In genomic region chr20:4050581-4050980, GRCh38 we compare ENCODE assay signal across 21 cellular contexts.
"Had no signal": no experiment of that assay in that cellular context is flagged by ENCODE, and none has a peak within 500 bp of the region (broad histone marks: within the 10 kb centered on the region; RNA-seq: fewer than 3 reads in every experiment).

No MANE protein-coding gene starts in this region.

- H3K4me1 ChIP-seq: gastroesophageal sphincter, tibial nerve had no signal

- H3K27ac ChIP-seq: brain microvascular endothelial cell, gastroesophageal sphincter, tibial nerve had no signal

- H3K9me3 Mint-ChIP-seq: activated naive CD4-positive, alpha-beta T cell treated with anti-CD3 and anti-CD28 coated beads, Interleukin-2, amount 10 ng/mL, durations not matched to agents 7 days and 5 days; activated naive CD8-positive, alpha-beta T cell treated with anti-CD3 and anti-CD28 coated beads, Interleukin-2, amount 50 U/mL, for 24 hours; activated T-cell treated with anti-CD3 and anti-CD28 coated beads, Interleukin-2, amount 50 U/mL, for 24 hours had no signal

- H3K27me3 Mint-ChIP-seq: activated T-cell treated with anti-CD3 and anti-CD28 coated beads, Interleukin-2, amount 50 U/mL, for 24 hours had no signal

- H3K9me3 ChIP-seq: gastroesophageal sphincter, tibial nerve had no signal

- H3K27ac Mint-ChIP-seq: activated CD4-positive, alpha-beta T cell treated with anti-CD3 and anti-CD28 coated beads, Interleukin-2, amount 10 ng/mL, durations not matched to agents 7 days and 5 days; activated CD8-positive, alpha-beta T cell treated with anti-CD3 and anti-CD28 coated beads, Interleukin-2, amount 10 ng/mL, durations not matched to agents 7 days and 5 days; activated naive CD4-positive, alpha-beta T cell treated with anti-CD3 and anti-CD28 coated beads, Interleukin-2, amount 10 ng/mL, durations not matched to agents 7 days and 5 days; activated naive CD8-positive, alpha-beta T cell treated with anti-CD3 and anti-CD28 coated beads, Interleukin-2, amount 50 U/mL, for 24 hours; activated T-cell treated with anti-CD3 and anti-CD28 coated beads, Interleukin-2, amount 50 U/mL, for 24 hours had no signal

- H3K36me3 Mint-ChIP-seq: activated naive CD4-positive, alpha-beta T cell treated with anti-CD3 and anti-CD28 coated beads, Interleukin-2, amount 10 ng/mL, durations not matched to agents 7 days and 5 days had no signal

- DNase-seq: activated CD4-positive, alpha-beta T cell treated with anti-CD3 and anti-CD28 coated beads, Interleukin-2, amount 10 ng/mL, durations not matched to agents 7 days and 5 days; activated CD8-positive, alpha-beta T cell treated with anti-CD3 and anti-CD28 coated beads, Interleukin-2, amount 10 ng/mL, durations not matched to agents 7 days and 5 days; activated effector memory CD4-positive, alpha-beta T cell treated with Interleukin-2 at 50 U/mL for 16 hours; activated naive CD4-positive, alpha-beta T cell treated with anti-CD3 and anti-CD28 coated beads, Interleukin-2, amount 10 ng/mL, durations not matched to agents 7 days and 5 days; activated naive CD8-positive, alpha-beta T cell treated with anti-CD3 and anti-CD28 coated beads, Interleukin-2, amount 50 U/mL, for 24 hours; activated T-cell treated with anti-CD3 and anti-CD28 coated beads, Interleukin-2, amount 50 U/mL, for 24 hours; anterior cingulate cortex; brain microvascular endothelial cell; cerebellar nuclear complex; cortex of kidney; left cardiac atrium; occipital lobe; stimulated activated CD4-positive, alpha-beta T cell treated with anti-CD3 and anti-CD28 coated beads, Interleukin-12 subunit alpha, Interleukin-12 subunit beta, amount 100 ng/mL, for 4 hours; stimulated activated CD4-positive, alpha-beta T cell treated with anti-CD3 and anti-CD28 coated beads, Interleukin-1b, Interleukin-23, amount 100 ng/mL, for 48 hours; stimulated activated naive CD8-positive, alpha-beta T cell treated with anti-CD3 and anti-CD28 coated beads, Interleukin-15, Interleukin-2, amounts not matched to agents 100 U/mL and 50 U/mL, for 24 hours; T-helper 1 cell; T1000 had no signal

- H3K4me1 Mint-ChIP-seq: activated CD4-positive, alpha-beta T cell treated with anti-CD3 and anti-CD28 coated beads, Interleukin-2, amount 10 ng/mL, durations not matched to agents 7 days and 5 days; activated naive CD4-positive, alpha-beta T cell treated with anti-CD3 and anti-CD28 coated beads, Interleukin-2, amount 10 ng/mL, durations not matched to agents 7 days and 5 days; activated naive CD8-positive, alpha-beta T cell treated with anti-CD3 and anti-CD28 coated beads, Interleukin-2, amount 50 U/mL, for 24 hours had no signal

- H3K4me3 Mint-ChIP-seq: activated CD4-positive, alpha-beta T cell treated with anti-CD3 and anti-CD28 coated beads, Interleukin-2, amount 10 ng/mL, durations not matched to agents 7 days and 5 days; activated CD8-positive, alpha-beta T cell treated with anti-CD3 and anti-CD28 coated beads, Interleukin-2, amount 10 ng/mL, durations not matched to agents 7 days and 5 days; activated naive CD4-positive, alpha-beta T cell treated with anti-CD3 and anti-CD28 coated beads, Interleukin-2, amount 10 ng/mL, durations not matched to agents 7 days and 5 days; activated naive CD8-positive, alpha-beta T cell treated with anti-CD3 and anti-CD28 coated beads, Interleukin-2, amount 50 U/mL, for 24 hours; activated T-cell treated with anti-CD3 and anti-CD28 coated beads, Interleukin-2, amount 50 U/mL, for 24 hours had no signal

- H3K27me3 ChIP-seq: brain microvascular endothelial cell, tibial nerve had no signal

- ATAC-seq: activated CD8-positive, alpha-beta T cell treated with anti-CD3 and anti-CD28 coated beads, Interleukin-2, amount 10 ng/mL, durations not matched to agents 7 days and 5 days; activated naive CD8-positive, alpha-beta T cell treated with anti-CD3 and anti-CD28 coated beads, Interleukin-2, amount 50 U/mL, for 24 hours; esophagus mucosa; gastroesophageal sphincter; stimulated activated naive CD8-positive, alpha-beta T cell treated with anti-CD3 and anti-CD28 coated beads, Interleukin-15, Interleukin-2, amounts not matched to agents 100 U/mL and 50 U/mL, for 24 hours had no signal

- H3K36me3 ChIP-seq: brain microvascular endothelial cell, gastroesophageal sphincter, tibial nerve had no signal

- H3K4me3 ChIP-seq: gastroesophageal sphincter, lung, tibial nerve had no signal
